1 cellular context compared by ENCODE assay signal in genomic region chr12:82686223-82687019, GRCh38.
TF ChIP-seq lines count a peak whose summit lies in the region.

TMTC2 (plus strand) TSS chr12:82686906.

TF ChIP-seq in HepG2, 621 proteins besides CTCF, POLR2A, EP300 and RAD21 (continued from another document and continues in another):
- TF ChIP-seq KAT8 (CRISPR knock-in tag; IDR thresholded peaks at IDR 0.05) (0 out of 2 replicates have a peak, but pooled peaks have one; percentile 45), ZGPAT (CRISPR knock-in tag; IDR thresholded peaks at IDR 0.05) (no peak), ZNF17 (CRISPR knock-in tag; IDR thresholded peaks at IDR 0.05) (no peak), ZSCAN20 (CRISPR knock-in tag; IDR thresholded peaks at IDR 0.05; ENCODE audit: borderline replicate concordance) (0 out of 2 replicates have a peak, but pooled peaks have one; percentile 23), HMGXB4 (CRISPR knock-in tag; IDR thresholded peaks at IDR 0.05; ENCODE audit: borderline replicate concordance in 1 of 2, low read depth in 1 of 2) (no peak; a peak in 1 of 4 replicates), SNRNP70 (IDR thresholded peaks at IDR 0.05; ENCODE audit: low read depth, low read length) (no peak), KLF9 (CRISPR knock-in tag; IDR thresholded peaks at IDR 0.05; ENCODE audit: low read depth) (no peak), EZH2 (conservative IDR thresholded peaks at IDR 0.05; ENCODE audit: low read depth, low read length) (no peak), THAP8 (CRISPR knock-in tag; IDR thresholded peaks at IDR 0.05; ENCODE audit: borderline replicate concordance) (no peak), SPEN (CRISPR knock-in tag; IDR thresholded peaks at IDR 0.05; ENCODE audit: low read depth) (peak; percentile 12; the same call in 1 of the 2 replicates), ZNF597 (CRISPR knock-in tag; IDR thresholded peaks at IDR 0.05) (no peak), CEBPG (CRISPR knock-in tag; IDR thresholded peaks at IDR 0.05) (no peak), NRL (CRISPR knock-in tag; IDR thresholded peaks at IDR 0.05; ENCODE audit: borderline replicate concordance) (no peak), ZNF224 (CRISPR knock-in tag; IDR thresholded peaks at IDR 0.05) (no peak), ZBTB3 (CRISPR knock-in tag; IDR thresholded peaks at IDR 0.05; ENCODE audit: borderline replicate concordance, low read depth) (no peak), ETS1 (CRISPR knock-in tag; IDR thresholded peaks at IDR 0.05) (no peak), PLRG1 (conservative IDR thresholded peaks at IDR 0.05) (no peak), PHB2 (IDR thresholded peaks at IDR 0.05; ENCODE audit: partially characterized antibody) (no peak), ZKSCAN1 (IDR thresholded peaks at IDR 0.05; ENCODE audit: low read length) (no peak), ZNF816 (CRISPR knock-in tag; IDR thresholded peaks at IDR 0.05; ENCODE audit: borderline replicate concordance) (no peak), CHD4 (IDR thresholded peaks at IDR 0.05; ENCODE audit: borderline replicate concordance, low read length) (no peak), HNF4G (IDR thresholded peaks at IDR 0.05; ENCODE audit: borderline replicate concordance, low read depth, low read length) (no peak), HNF4G (CRISPR knock-in tag; IDR thresholded peaks at IDR 0.05; ENCODE audit: borderline replicate concordance, low read depth) (no peak), ZNF713 (CRISPR knock-in tag; IDR thresholded peaks at IDR 0.05) (no peak), ZNF280B (CRISPR knock-in tag; IDR thresholded peaks at IDR 0.05; ENCODE audit: borderline replicate concordance) (no peak), MTERF4 (CRISPR knock-in tag; IDR thresholded peaks at IDR 0.05) (0 out of 2 replicates have a peak, but pooled peaks have one; percentile 41), MTA3 (CRISPR knock-in tag; IDR thresholded peaks at IDR 0.05) (no peak), ZNF549 (CRISPR knock-in tag; IDR thresholded peaks at IDR 0.05) (no peak), RCOR2 (CRISPR knock-in tag; IDR thresholded peaks at IDR 0.05) (no peak), MBNL3 (CRISPR knock-in tag; conservative IDR thresholded peaks at IDR 0.05) (no peak), ARID5B (CRISPR knock-in tag; IDR thresholded peaks at IDR 0.05) (peak; percentile 13; the same call in 1 of the 2 replicates), HNF1B (CRISPR knock-in tag; IDR thresholded peaks at IDR 0.05) (peak; percentile 36; the same call in 1 of the 2 replicates), MIER3 (CRISPR knock-in tag; IDR thresholded peaks at IDR 0.05; ENCODE audit: borderline replicate concordance) (0 out of 2 replicates have a peak, but pooled peaks have one; percentile 30), ZNF501 (CRISPR knock-in tag; IDR thresholded peaks at IDR 0.05) (peak; percentile 67), SMAD3 (CRISPR knock-in tag; IDR thresholded peaks at IDR 0.05) (no peak), MIER2 (CRISPR knock-in tag; IDR thresholded peaks at IDR 0.05) (no peak), XRCC5 (optimal IDR thresholded peaks at IDR 0.05; ENCODE audit: low read length) (no peak), PHF8 (CRISPR knock-in tag; IDR thresholded peaks at IDR 0.05) (0 out of 2 replicates have a peak, but pooled peaks have one; percentile 5), SNAPC2 (CRISPR knock-in tag; IDR thresholded peaks at IDR 0.05) (no peak), PREB (CRISPR knock-in tag; IDR thresholded peaks at IDR 0.05) (no peak), ZNF101 (CRISPR knock-in tag; IDR thresholded peaks at IDR 0.05; ENCODE audit: borderline replicate concordance, low read depth) (no peak), GATAD2A (CRISPR knock-in tag; IDR thresholded peaks at IDR 0.05) (no peak), AHR (CRISPR knock-in tag; IDR thresholded peaks at IDR 0.05) (no peak), PCBP1 (IDR thresholded peaks at IDR 0.05; ENCODE audit: borderline replicate concordance, low read depth, low read length) (no peak), MYC (CRISPR knock-in tag; IDR thresholded peaks at IDR 0.05; ENCODE audit: borderline replicate concordance) (peak; percentile 36; the same call in 1 of the 2 replicates), SUZ12 (IDR thresholded peaks at IDR 0.05; ENCODE audit: low read depth, low read length) (no peak), ZNF362 (CRISPR knock-in tag; IDR thresholded peaks at IDR 0.05; ENCODE audit: borderline replicate concordance) (no peak), RAD51 (IDR thresholded peaks at IDR 0.05; ENCODE audit: borderline replicate concordance) (no peak), ERF (CRISPR knock-in tag; IDR thresholded peaks at IDR 0.05) (no peak), ZNF605 (CRISPR knock-in tag; IDR thresholded peaks at IDR 0.05) (no peak)
